In genomic region chr7:115230882-115231508, GRCh38 we compare ENCODE assay signal across 8 cellular contexts.
DNase-seq lines count a peak whose midpoint lies in the region; ATAC-seq and TF ChIP-seq lines count a peak whose summit lies in the region.

No MANE protein-coding gene starts in this region.

- no peak overlapping the region for H3K9ac ChIP-seq in IMR-90 (ENCODE audit: low read depth, low read length)

- intact Hi-C loops in IMR-90 (cut with micrococcal nuclease), result no loop called here
- intact Hi-C loops in uterus (cut with DNase I; ENCODE audit: low total_unique reads), result no loop called here
- intact Hi-C loops in stomach (cut with DNase I; ENCODE audit: low total_unique reads), result no loop called here

- no peak overlapping the region for H3K4me3 ChIP-seq in AG09309 (ENCODE audit: control insufficient read depth, low read depth, low read length)
- H3K4me3 ChIP-seq in IMR-90 (ENCODE audit: insufficient read depth, low read depth, low read length), result no peak overlapping the region
- no peak overlapping the region for H3K4me3 ChIP-seq in uterus
- no peak overlapping the region for H3K4me3 ChIP-seq in stomach

- H2BK120ac ChIP-seq in IMR-90 (ENCODE audit: low read depth, low read length), result peak overlapping the region; percentile 1; the same call in 1 of the 2 replicates

- POLR2A ChIA-PET in IMR-90 (lab: Charles Lee; ENCODE audit: unreplicated experiment), result no interaction called here

- no peak overlapping the region for H3K27ac ChIP-seq in IMR-90 (ENCODE audit: insufficient read depth, low read length)
- H3K27ac ChIP-seq in uterus, result no peak overlapping the region
- H3K27ac ChIP-seq in stomach, result no peak overlapping the region

- H3K14ac ChIP-seq in IMR-90 (replicated peaks; ENCODE audit: low read depth, low read length), result no peak overlapping the region

- H3K23ac ChIP-seq in IMR-90 (ENCODE audit: low read depth, low read length), result no peak overlapping the region

- H4K5ac ChIP-seq in IMR-90 (ENCODE audit: low read depth, low read length), result no peak overlapping the region

- TF ChIP-seq POLR2A in IMR-90 (IDR thresholded peaks at IDR 0.05; ENCODE audit: low read depth, low read length), result no peak
- TF ChIP-seq POLR2A in uterus (IDR thresholded peaks at IDR 0.05), result no peak
- TF ChIP-seq POLR2A in stomach (IDR thresholded peaks at IDR 0.05), result no peak

- BruUV-seq in IMR-90 (replicated peaks; lab: Mats Ljungman, UMichigan), result no TSS peak

- H3K36me3 ChIP-seq in IMR-90 (ENCODE audit: control insufficient read depth, insufficient read depth, low read length) (no peaks in the 10 kb centered on the region), uterus (no peaks in the 10 kb centered on the region), stomach (no peaks in the 10 kb centered on the region)

- ATAC-seq in GM18867 (IDR thresholded peaks at IDR 0.05; ENCODE audit: unreplicated experiment), result peak; percentile 81
- ATAC-seq in IMR-90 (ENCODE audit: low read depth), result peak; percentile 91

- TF ChIP-seq CTCF in AG09309 (IDR thresholded peaks at IDR 0.05; ENCODE audit: control insufficient read depth, insufficient read depth, low read depth, low read length, missing control alignments) (no peak), IMR-90 (conservative IDR thresholded peaks at IDR 0.05; ENCODE audit: low read depth, low read length) (no peak), uterus (IDR thresholded peaks at IDR 0.05) (no peak), stomach (IDR thresholded peaks at IDR 0.05) (no peak)

- H3K4me1 ChIP-seq in IMR-90 (ENCODE audit: control insufficient read depth, insufficient read depth, low read length) (no peaks in the 10 kb centered on the region; the same call in 1 of the 2 replicates), uterus (no peaks in the 10 kb centered on the region), stomach (peaks cover 0 to 9% (median 4%) of the 10 kb centered on the region in 4 donors)

- WGBS in IMR-90 (ENCODE audit: extremely low coverage in 2 of 2, insufficient read length in 1 of 2), 2 experiments, result no CpG with 5 or more reads among the region's 1 CpG
- 6 to 19% (median 14%) methylated on average over 1 of the region's 1 CpG for WGBS in stomach, 5 donors

- H4K8ac ChIP-seq in IMR-90 (ENCODE audit: low read depth in 2 of 2, low read length in 2 of 2), result no peak overlapping the region

- peak overlapping the region; percentile 42; the same call in 1 of the 2 replicates for H3K4me2 ChIP-seq in IMR-90 (ENCODE audit: low read depth, low read length)

- no peak overlapping the region for H3K18ac ChIP-seq in IMR-90 (ENCODE audit: low read depth, low read length)

- dilution Hi-C loops in IMR-90 (cut with HindIII; ENCODE audit: low sequenced_read_pairs, unreplicated experiment), result no loop called here

- H2AK5ac ChIP-seq in IMR-90 (ENCODE audit: low read depth, low read length), result no peak overlapping the region

- DNase-seq in AG09309 (ENCODE audit: low read depth), result peak; percentile 86
- peak; percentile 96 for DNase-seq in IMR-90
- DNase-seq in SW 1271 (lab: John Stamatoyannopoulos, UW), result peak; percentile 53 to 95
- DNase-seq in iris pigment epithelial cell (ENCODE audit: low read depth), result peak; percentile 92
- DNase-seq in uterus, result no peak
- DNase-seq in NCI-H526 (lab: John Stamatoyannopoulos, UW), result no peak
- DNase-seq in stomach, result no peak

- TF ChIP-seq EP300 in stomach (IDR thresholded peaks at IDR 0.05), result no peak

- no peak overlapping the region for H2AFZ ChIP-seq in IMR-90 (replicated peaks; ENCODE audit: low read length, poor library complexity)

- no peak overlapping the region; the same call in 1 of the 2 replicates for H2BK20ac ChIP-seq in IMR-90 (ENCODE audit: low read depth, low read length)

- TF ChIP-seq RAD21 in IMR-90 (IDR thresholded peaks at IDR 0.05; ENCODE audit: low read length), result no peak

- no peaks in the 10 kb centered on the region for H3K79me1 ChIP-seq in IMR-90 (ENCODE audit: low read depth in 1 of 2, low read length in 2 of 2)

- CTCF ChIA-PET in IMR-90 (lab: Yijun Ruan, JAX), result interaction anchor here (1.3 kb wide), 1 partner anchor 10 kb away, joined by 5 read pairs; no protein-coding TSS in a partner anchor

- H3K4ac ChIP-seq in IMR-90 (ENCODE audit: low read depth, low read length), result no peak overlapping the region

- H3K56ac ChIP-seq in IMR-90 (ENCODE audit: extremely low read depth, insufficient read depth, low read length), result no peak overlapping the region

- H2AK9ac ChIP-seq in IMR-90 (replicated peaks; ENCODE audit: low read depth, low read length, poor library complexity), result no peak overlapping the region

- no peaks in the 10 kb centered on the region for H4K20me1 ChIP-seq in IMR-90 (ENCODE audit: insufficient read depth, low read length)

- in situ Hi-C loops in IMR-90 (cut with MboI; ENCODE audit: low sequenced_read_pairs), result no loop called here

- no peak overlapping the region for H4K91ac ChIP-seq in IMR-90 (ENCODE audit: insufficient read depth, low read depth, low read length)

- no peaks in the 10 kb centered on the region for H3K27me3 ChIP-seq in IMR-90 (ENCODE audit: control insufficient read depth, insufficient read depth, low read length)
- H3K27me3 ChIP-seq in uterus, result no peaks in the 10 kb centered on the region
- H3K27me3 ChIP-seq in stomach, result no peaks in the 10 kb centered on the region

- H2BK5ac ChIP-seq in IMR-90 (ENCODE audit: low read depth, low read length, poor library complexity, severe bottlenecking), result peak overlapping the region; percentile 50

- no peaks in the 10 kb centered on the region for H3K9me3 ChIP-seq in IMR-90 (ENCODE audit: control insufficient read depth, insufficient read depth, low read length)
- H3K9me3 ChIP-seq in uterus, result no peaks in the 10 kb centered on the region
- H3K9me3 ChIP-seq in stomach, result peaks cover 0 to 5% (median 2%) of the 10 kb centered on the region in 4 donors

- H2BK15ac ChIP-seq in IMR-90 (ENCODE audit: low read depth, low read length), result no peak overlapping the region

- no peaks in the 10 kb centered on the region for H3K9me1 ChIP-seq in IMR-90 (ENCODE audit: insufficient read depth, low read length)

TF ChIP-seq in IMR-90, 13 proteins besides CTCF, POLR2A, EP300 and RAD21:
- peak; percentile 99 for TF ChIP-seq FOS (IDR thresholded peaks at IDR 0.05; ENCODE audit: low read depth, low read length)
- TF ChIP-seq ELK1 (IDR thresholded peaks at IDR 0.05; ENCODE audit: borderline replicate concordance, low read depth, low read length), result no peak
- TF ChIP-seq BHLHE40 (IDR thresholded peaks at IDR 0.05; ENCODE audit: low read depth, low read length), result peak; percentile 62; the same call in 1 of the 2 replicates
- TF ChIP-seq RFX5 (IDR thresholded peaks at IDR 0.05; ENCODE audit: low read depth, low read length), result no peak
- 0 out of 2 replicates have a peak, but pooled peaks have one; percentile 21 for TF ChIP-seq CEBPB (IDR thresholded peaks at IDR 0.05; ENCODE audit: low read depth, low read length)
- TF ChIP-seq MAFK (IDR thresholded peaks at IDR 0.05; ENCODE audit: low read depth, low read length), result no peak
- TF ChIP-seq MAZ (IDR thresholded peaks at IDR 0.05; ENCODE audit: borderline replicate concordance, low read depth, low read length), result no peak

Comparison
In these comparisons a context has a peak if more than half of its experiments do, and no peak if none do; other contexts are left out.
1. DNase-seq: peak in AG09309 (single experiment), IMR-90 (single experiment), SW 1271 (2 of 2) and iris pigment epithelial cell (single experiment); none in uterus (0 of 2), NCI-H526 (0 of 2) and stomach (single experiment).